ENCODE assay signal across 10 cellular contexts in the genomic region with DNA sequence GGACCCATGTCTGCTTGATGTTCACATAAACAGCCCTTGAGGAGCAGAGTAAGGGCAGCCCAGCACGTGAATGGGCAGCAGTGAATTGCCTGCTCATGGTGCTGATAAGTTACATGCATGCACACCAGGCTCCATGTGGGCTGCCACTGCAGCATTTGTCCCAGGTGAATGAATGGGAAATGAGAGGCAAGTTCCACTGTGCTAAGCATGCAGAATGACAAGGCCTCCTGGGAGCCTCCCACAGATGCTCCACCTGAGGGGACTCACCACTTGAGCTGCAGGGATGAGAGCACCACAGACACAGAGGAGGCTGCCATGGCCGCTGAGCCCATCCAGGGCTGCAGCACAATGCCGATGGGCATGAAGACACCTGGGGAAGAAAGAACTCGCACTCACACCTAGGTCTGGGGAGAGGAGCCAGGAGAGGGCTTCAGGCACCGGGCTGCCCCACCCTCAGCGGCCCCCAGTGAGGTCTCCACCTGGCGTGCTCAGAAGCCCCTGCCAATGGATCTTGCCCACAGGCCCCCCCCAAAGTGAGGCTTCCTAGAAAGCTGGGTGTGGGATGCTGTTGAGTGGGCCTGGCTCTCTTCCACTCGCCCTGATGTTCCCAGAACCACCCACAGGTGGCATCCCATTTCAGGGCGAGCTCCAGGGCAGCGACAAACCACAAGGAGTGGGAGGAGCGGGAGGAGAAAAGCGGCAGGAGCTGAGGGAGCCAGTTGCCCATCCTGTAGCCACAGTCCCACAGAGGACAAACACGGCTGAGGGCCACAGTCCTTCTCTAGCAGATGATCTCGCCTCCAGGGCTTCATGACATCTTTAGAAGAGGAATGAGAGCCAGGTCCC.
DNase-seq lines count a peak whose midpoint lies in the region; ATAC-seq, FAIRE-seq and TF ChIP-seq lines count a peak whose summit lies in the region.
"Had no signal": no experiment of that assay in that cellular context is flagged by ENCODE, and none has a peak within 500 bp of the region (broad histone marks: within the 10 kb centered on the region; RNA-seq: fewer than 3 reads in every experiment).

No MANE protein-coding gene starts in this region.

- intact Hi-C loops in ovary (cut with DNase I) = no loop called here

- TF ChIP-seq EP300 in ovary (IDR thresholded peaks at IDR 0.05) = no peak

- H3K4me1 ChIP-seq in GM23338 (ENCODE audit: insufficient read depth) (no peaks in the 10 kb centered on the region), keratinocyte (ENCODE audit: control insufficient read depth, extremely low read depth, insufficient read depth, low read length) (no peaks in the 10 kb centered on the region), ovary (ENCODE audit: insufficient read depth) (no peaks in the 10 kb centered on the region)

- H3K27ac ChIP-seq in GM23338 (ENCODE audit: low read depth) (no peak overlapping the region), keratinocyte (ENCODE audit: control insufficient read depth, insufficient read depth, low read length) (no peak overlapping the region), ovary (no peak overlapping the region)
- H3K27ac ChIP-seq: epithelial cell of prostate had no signal

- H3K9me2 ChIP-seq in GM23338 (ENCODE audit: insufficient read depth) = no peaks in the 10 kb centered on the region

- in situ Hi-C loops in ACHN (cut with HindIII; ENCODE audit: low pct_ligation_motif_present, low pct_unique_long_range_greater_than_20kb, low sequenced_read_pairs) = no loop called here
- in situ Hi-C loops in GM13976 (cut with MboI; ENCODE audit: low sequenced_read_pairs, unreplicated experiment) = no loop called here

- TF ChIP-seq POLR2A in ovary (IDR thresholded peaks at IDR 0.05) = no peak

- H3K4me3 ChIP-seq in GM23338 = no peak overlapping the region
- H3K4me3 ChIP-seq in keratinocyte (ENCODE audit: control insufficient read depth in 2 of 3, extremely low read depth in 1 of 3, insufficient read depth in 2 of 3, low read depth in 1 of 3, low read length in 3 of 3) = no peak overlapping the region
- no peak overlapping the region for H3K4me3 ChIP-seq in ovary

- H2AFZ ChIP-seq in GM23338 (no peak overlapping the region), keratinocyte (ENCODE audit: control insufficient read depth, low read length) (no peak overlapping the region)

- H3K27me3 Mint-ChIP-seq in GM23338 (ENCODE audit: insufficient read depth, low read depth, poor library complexity) = peaks cover 8% of the 10 kb centered on the region

- H3K9ac ChIP-seq in keratinocyte (ENCODE audit: control insufficient read depth, extremely low read depth, insufficient read depth, low read length) = no peak overlapping the region

- DNase-seq in ACHN = peak; percentile 20
- peak; percentile 72 for DNase-seq in GM23338 (ENCODE audit: low spot score)
- DNase-seq in UCSD-AML1 (lab: John Stamatoyannopoulos, UW; ENCODE audit: unreplicated experiment) = peak; percentile 50
- no peak for DNase-seq in keratinocyte (ENCODE audit: low read depth, low spot score)
- no peak for DNase-seq in ovary
- DNase-seq in GF-D8 (lab: John Stamatoyannopoulos, UW) = no peak
- DNase-seq in GM13976 (ENCODE audit: low spot score) = no peak
- DNase-seq in inferior parietal cortex (ENCODE audit: extremely low spot score) = no peak

- no peak overlapping the region for H3K27ac Mint-ChIP-seq in GM23338

- no peak overlapping the region for H3K4me3 Mint-ChIP-seq in GM23338

- H3K9me3 Mint-ChIP-seq in GM23338 = no peaks in the 10 kb centered on the region; the same call in 2 of the 3 replicates

- dilution Hi-C loops in keratinocyte (cut with MboI; ENCODE audit: extremely low pct_ligation_motif_present, low sequenced_read_pairs) = no loop called here

- ATAC-seq in GM23338 = peak; percentile 95
- ATAC-seq: activated CD4-positive, CD25-positive, alpha-beta regulatory T cell treated with anti-CD3 and anti-CD28 coated beads, Interleukin-2, amount 50 U/mL, for 24 hours had no signal

- H3K4me2 ChIP-seq in GM23338 (no peak overlapping the region), keratinocyte (ENCODE audit: control insufficient read depth, extremely low read depth, insufficient read depth, low read depth, low read length) (no peak overlapping the region)

- H3K9me1 ChIP-seq in keratinocyte (ENCODE audit: control insufficient read depth, extremely low read depth, insufficient read depth, low read length) = no peaks in the 10 kb centered on the region

- no peaks in the 10 kb centered on the region; the same call in 2 of the 3 replicates for H3K4me1 Mint-ChIP-seq in GM23338

- no peaks in the 10 kb centered on the region for H3F3A ChIP-seq in GM23338 (replicated peaks; ENCODE audit: low read depth)

- no peaks in the 10 kb centered on the region for H3K9me3 ChIP-seq in keratinocyte (ENCODE audit: control insufficient read depth, low read depth, low read length)
- no peaks in the 10 kb centered on the region for H3K9me3 ChIP-seq in ovary

- no peaks in the 10 kb centered on the region; the same call in 1 of the 3 replicates for H3K36me3 Mint-ChIP-seq in GM23338 (ENCODE audit: low read depth)

- H3K27me3 ChIP-seq in GM23338 (ENCODE audit: insufficient read depth) = no peaks in the 10 kb centered on the region
- no peaks in the 10 kb centered on the region for H3K27me3 ChIP-seq in keratinocyte (ENCODE audit: control insufficient read depth, extremely low read depth, insufficient read depth, low read length)
- no peaks in the 10 kb centered on the region for H3K27me3 ChIP-seq in ovary

- TF ChIP-seq CTCF in GM23338 (conservative IDR thresholded peaks at IDR 0.05; ENCODE audit: low read depth in 2 of 2) (peak; percentile 53 to 73), keratinocyte (optimal IDR thresholded peaks at IDR 0.05 in 1 of 3, IDR thresholded peaks at IDR 0.05 in 1 of 3, conservative IDR thresholded peaks at IDR 0.05 in 1 of 3; ENCODE audit: extremely low read depth in 1 of 3, insufficient read depth in 2 of 3, low read length in 3 of 3) (peak; percentile 24 to 32 (median 28)), ovary (IDR thresholded peaks at IDR 0.05) (no peak), GM13976 (IDR thresholded peaks at IDR 0.05; ENCODE audit: borderline replicate concordance, control extremely low read depth, extremely low read depth, insufficient read depth, missing control alignments) (no peak)

- no peaks in the 10 kb centered on the region for H4K20me1 ChIP-seq in GM23338 (replicated peaks; ENCODE audit: insufficient read depth)
- no peaks in the 10 kb centered on the region for H4K20me1 ChIP-seq in keratinocyte (ENCODE audit: control insufficient read depth, extremely low read depth, insufficient read depth, low read length)

- FAIRE-seq in keratinocyte (lab: Jason Lieb, UNC) = no peak

- H3K79me2 ChIP-seq in GM23338 (replicated peaks; ENCODE audit: insufficient read depth) (no peaks in the 10 kb centered on the region), keratinocyte (ENCODE audit: control insufficient read depth, insufficient read depth, low read length) (no peaks in the 10 kb centered on the region)

- H3K36me3 ChIP-seq in GM23338 (ENCODE audit: insufficient read depth) = no peaks in the 10 kb centered on the region; the same call in 1 of the 2 replicates
- peaks cover 0 to 2% of the 10 kb centered on the region in 2 experiments for H3K36me3 ChIP-seq in keratinocyte (ENCODE audit: control insufficient read depth in 2 of 2, extremely low read depth in 1 of 2, insufficient read depth in 2 of 2, low read length in 2 of 2)
- no peaks in the 10 kb centered on the region for H3K36me3 ChIP-seq in ovary

- 71 to 77% (median 73%) methylated on average over 14 of the region's 14 CpGs for WGBS in ovary, 3 donors

TF ChIP-seq in GM23338, 12 proteins besides CTCF, POLR2A, EP300 and RAD21:
- no peak for TF ChIP-seq STAT1 (IDR thresholded peaks at IDR 0.05; ENCODE audit: unreplicated experiment)
- TF ChIP-seq EZH2phosphoT487 (IDR thresholded peaks at IDR 0.05; ENCODE audit: unreplicated experiment) = no peak

Comparison
In these comparisons a context has a peak if more than half of its experiments do, and no peak if none do; other contexts are left out.
1. DNase-seq: peak in ACHN (single experiment), GM23338 (single experiment) and UCSD-AML1 (single experiment); none in keratinocyte (single experiment), ovary (0 of 5), GF-D8 (single experiment), GM13976 (single experiment) and inferior parietal cortex (single experiment).
2. CTCF ChIP-seq: peak in GM23338 (2 of 2) and keratinocyte (3 of 3); none in ovary (0 of 3) and GM13976 (single experiment).